8 cellular contexts compared by ENCODE assay signal in genomic region chr13:114063545-114064515, GRCh38.
DNase-seq lines count a peak whose midpoint lies in the region; ATAC-seq and TF ChIP-seq lines count a peak whose summit lies in the region.

No MANE protein-coding gene starts in this region.

- no peak overlapping the region for H2AFZ ChIP-seq in HCT116 (ENCODE audit: low read depth, low read length, poor library complexity, severe bottlenecking)

- POLR2A ChIA-PET in AG04449 (lab: Yijun Ruan, JAX) (interaction anchor here (0.6 to 1.3 kb wide), 2 partner anchors 13 to 35 kb away, joined by 3 to 9 read pairs; no protein-coding TSS in a partner anchor), HCT116 (lab: Charles Lee) (interaction anchor here (1.2 kb wide), 1 partner anchor 19 kb away, joined by 3 read pairs; no protein-coding TSS in a partner anchor)

- H3K4me2 ChIP-seq in HCT116 (ENCODE audit: low read length) (peak overlapping the region; percentile 96), skeletal muscle satellite cell (ENCODE audit: low read length) (peak overlapping the region; percentile 82)

- H3K4me3 ChIP-seq in AG04449 (ENCODE audit: low read depth, low read length) (peak overlapping the region; percentile 52), HCT116 (replicated peaks in 1 of 2; ENCODE audit: low read depth in 1 of 2, low read length in 2 of 2) (peak overlapping the region; percentile 50 to 63), skeletal muscle satellite cell (ENCODE audit: low read length) (peak overlapping the region; percentile 58)

- no peaks in the 10 kb centered on the region for H3K9me2 ChIP-seq in HCT116 (ENCODE audit: insufficient read depth)

- BruUV-seq in HCT116 (replicated peaks; lab: Mats Ljungman, UMichigan), result no TSS peak

- H3K27ac Mint-ChIP-seq in activated naive CD8-positive, alpha-beta T cell treated with anti-CD3 and anti-CD28 coated beads for 36 hours, result peak overlapping the region; percentile 95

- H3K9ac ChIP-seq in HCT116 (ENCODE audit: low read length) (peak overlapping the region; percentile 80), skeletal muscle satellite cell (ENCODE audit: low read depth, low read length) (peak overlapping the region; percentile 88)

- TF ChIP-seq CTCF in AG04449 (IDR thresholded peaks at IDR 0.05; ENCODE audit: insufficient read depth, low read length, missing control alignments) (no peak), HCT116 (IDR thresholded peaks at IDR 0.05 in 2 of 3, conservative IDR thresholded peaks at IDR 0.05 in 1 of 3; ENCODE audit: borderline replicate concordance in 1 of 3, insufficient read depth in 1 of 3, low read depth in 2 of 3, low read length in 2 of 3) (no peak)

- no peaks in the 10 kb centered on the region for H3K9me3 Mint-ChIP-seq in activated naive CD8-positive, alpha-beta T cell treated with anti-CD3 and anti-CD28 coated beads for 36 hours

- H3K4me1 ChIP-seq in HCT116 (ENCODE audit: control insufficient read depth in 1 of 2, insufficient read depth in 2 of 2, low read length in 2 of 2) (peaks cover 31 to 44% of the 10 kb centered on the region in 2 experiments), skeletal muscle satellite cell (ENCODE audit: control insufficient read depth, insufficient read depth, low read length) (peaks cover 64% of the 10 kb centered on the region)

- H3K36me3 ChIP-seq in HCT116 (ENCODE audit: control insufficient read depth in 1 of 2, insufficient read depth in 2 of 2, low read length in 2 of 2), result no peaks in the 10 kb centered on the region
- H3K36me3 ChIP-seq in skeletal muscle satellite cell (ENCODE audit: insufficient read depth, low read length), result peaks cover 20% of the 10 kb centered on the region

- H3K27ac ChIP-seq in HCT116 (ENCODE audit: low read depth, low read length), result peak overlapping the region; percentile 99

- CTCF ChIA-PET in AG04449 (lab: Yijun Ruan, JAX) (interaction anchor here (2.0 kb wide), 1 partner anchor 18 kb away, joined by 6 read pairs; no protein-coding TSS in a partner anchor), HCT116 (lab: Charles Lee) (no interaction called here)

- H3K27me3 Mint-ChIP-seq in activated naive CD8-positive, alpha-beta T cell treated with anti-CD3 and anti-CD28 coated beads for 36 hours, result no peaks in the 10 kb centered on the region

- no peaks in the 10 kb centered on the region for H3K9me3 ChIP-seq in HCT116 (ENCODE audit: control insufficient read depth in 1 of 2, insufficient read depth in 1 of 2, low read depth in 1 of 2, low read length in 2 of 2)
- no peaks in the 10 kb centered on the region for H3K9me3 ChIP-seq in skeletal muscle satellite cell (replicated peaks; ENCODE audit: low read length)

- intact Hi-C loops in HCT116 (cut with micrococcal nuclease) (loop anchor here (2.0 kb wide), 2 partner anchors 35 to 65 kb away; no protein-coding TSS in a partner anchor), left ventricle myocardium superior (cut with micrococcal nuclease) (no loop called here)

- peak overlapping the region; percentile 69 for H3K4me3 Mint-ChIP-seq in activated naive CD8-positive, alpha-beta T cell treated with anti-CD3 and anti-CD28 coated beads for 36 hours

- H4K20me1 ChIP-seq in HCT116 (ENCODE audit: insufficient read depth), result no peaks in the 10 kb centered on the region

- DNase-seq in AG04449 (ENCODE audit: low read depth, low spot score), result no peak
- no peak for DNase-seq in HCT116 (ENCODE audit: low read depth, low spot score)
- DNase-seq in activated naive CD8-positive, alpha-beta T cell treated with anti-CD3 and anti-CD28 coated beads for 36 hours, result no peak
- peak; percentile 71 for DNase-seq in left ventricle myocardium superior
- DNase-seq in NCI-H510A treated with DMSO at 0.1 percent for 48 hours (lab: John Stamatoyannopoulos, UW), result no peak

- no peak for TF ChIP-seq POLR2A in HCT116 (IDR thresholded peaks at IDR 0.05; ENCODE audit: borderline replicate concordance, extremely low read depth, insufficient read depth, insufficient read length)

- RAD21 ChIA-PET in HCT116 (lab: Charles Lee; ENCODE audit: low non-redundant PET in 1 of 2, low total read pairs in 2 of 2, uncharacterized antibody in 2 of 2, unreplicated experiment in 2 of 2), result interaction anchor here in 1 of 2 experiments (0.6 kb wide), 1 partner anchor 35 kb away, joined by 3 read pairs; no protein-coding TSS in a partner anchor

- peaks cover 62% of the 10 kb centered on the region for H3K4me1 Mint-ChIP-seq in activated naive CD8-positive, alpha-beta T cell treated with anti-CD3 and anti-CD28 coated beads for 36 hours

- H3K36me3 Mint-ChIP-seq in activated naive CD8-positive, alpha-beta T cell treated with anti-CD3 and anti-CD28 coated beads for 36 hours, result peaks cover 16% of the 10 kb centered on the region

- no peak for TF ChIP-seq RAD21 in HCT116 (IDR thresholded peaks at IDR 0.05; ENCODE audit: low read depth)

- peaks cover 43% of the 10 kb centered on the region for H3K79me2 ChIP-seq in HCT116 (ENCODE audit: insufficient read depth, low read length)

- peak; percentile 10 for ATAC-seq in HCT116
- peak; percentile 24 for ATAC-seq in left ventricle myocardium superior
- ATAC-seq in HG02759 (IDR thresholded peaks at IDR 0.05; ENCODE audit: unreplicated experiment), result no peak
- no peak for ATAC-seq in GM18867 (IDR thresholded peaks at IDR 0.05; ENCODE audit: unreplicated experiment)

- H3K27me3 ChIP-seq in HCT116 (ENCODE audit: insufficient read depth, low read length), result no peaks in the 10 kb centered on the region
- no peaks in the 10 kb centered on the region for H3K27me3 ChIP-seq in skeletal muscle satellite cell (ENCODE audit: control insufficient read depth, insufficient read depth, low read length)

TF ChIP-seq in HCT116, 20 proteins besides CTCF, POLR2A, EP300 and RAD21:
- TF ChIP-seq MAX (IDR thresholded peaks at IDR 0.05) (no peak), ZBTB33 (IDR thresholded peaks at IDR 0.05; ENCODE audit: extremely low read depth, insufficient replicate concordance, low read length) (no peak), POLR2AphosphoS5 (IDR thresholded peaks at IDR 0.05; ENCODE audit: low read depth, low read length) (peak; percentile 31; the same call in 1 of the 2 replicates), ATF3 (IDR thresholded peaks at IDR 0.05) (no peak), CBX3 (IDR thresholded peaks at IDR 0.05; ENCODE audit: low read depth) (no peak), SRF (IDR thresholded peaks at IDR 0.05; ENCODE audit: low read depth) (no peak)

Comparison
In these comparisons a context has a peak if more than half of its experiments do, and no peak if none do; other contexts are left out.
1. ATAC-seq: peak in HCT116 (single experiment) and left ventricle myocardium superior (single experiment); none in HG02759 (single experiment) and GM18867 (single experiment).
2. Peak in every context shown above with its lines, with median percentiles within 50 percentile points of each other: H3K4me3 ChIP-seq.